18 cellular contexts compared by ENCODE assay signal in the genomic region with DNA sequence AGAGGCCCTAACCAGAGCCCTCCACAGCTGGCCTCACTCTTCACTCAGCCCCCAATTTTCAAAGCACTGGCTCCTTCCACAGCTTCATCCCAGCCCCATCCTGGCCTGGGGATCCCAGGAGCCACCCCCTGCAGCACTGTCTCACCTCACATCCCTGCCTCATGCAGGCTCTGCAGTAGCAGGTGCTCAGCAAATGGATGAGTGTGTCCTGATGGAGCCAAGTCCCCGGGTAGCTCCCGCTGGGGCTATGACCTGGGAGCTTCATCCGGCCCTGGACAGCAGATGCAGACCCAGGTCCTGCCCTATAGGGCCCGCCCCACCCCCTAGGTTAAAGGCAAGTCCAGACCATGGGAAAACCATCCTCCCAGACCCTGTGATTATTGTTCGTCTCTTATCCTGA.
"Had no signal": no experiment of that assay in that cellular context is flagged by ENCODE, and none has a peak within 500 bp of the region (broad histone marks: within the 10 kb centered on the region; RNA-seq: fewer than 3 reads in every experiment).

No MANE protein-coding gene starts in this region.

- H3K4me1 Mint-ChIP-seq: neural crest cell; stimulated activated naive B cell treated with anti-CD40 and anti-IgM and Interleukin-4, amounts not matched to agents 10 μg/mL and 1 μg/mL and 100 μg/mL, for 72 hours had no signal

- H3K27me3 ChIP-seq: pancreas, testis, tibial nerve had no signal

- H3K4me3 Mint-ChIP-seq: naive thymus-derived CD4-positive, alpha-beta T cell; neural crest cell; stimulated activated naive B cell treated with anti-CD40 and anti-IgM and Interleukin-4, amounts not matched to agents 10 μg/mL and 1 μg/mL and 100 μg/mL, for 72 hours; stimulated activated naive CD8-positive, alpha-beta T cell treated with anti-CD3 and anti-CD28 coated beads, Interleukin-15, amount 100 ng/mL, for 72 hours had no signal

- H3K4me3 ChIP-seq: coronary artery, dorsolateral prefrontal cortex, gastroesophageal sphincter, pancreas, prostate gland, testis, tibial nerve had no signal

- DNase-seq: central memory CD4-positive, alpha-beta T cell; dorsolateral prefrontal cortex; effector CD8-positive, alpha-beta T cell; glutamatergic neuron; left ventricle myocardium superior; mesendoderm; naive thymus-derived CD4-positive, alpha-beta T cell; occipital lobe; pancreas; stimulated activated naive B cell treated with anti-CD40 and anti-IgM and Interleukin-4, amounts not matched to agents 10 μg/mL and 1 μg/mL and 100 μg/mL, for 72 hours; testis had no signal

- H3K36me3 Mint-ChIP-seq: stimulated activated naive B cell treated with anti-CD40 and anti-IgM and Interleukin-4, amounts not matched to agents 10 μg/mL and 1 μg/mL and 100 μg/mL, for 72 hours had no signal

- ATAC-seq: gastroesophageal sphincter, left ventricle myocardium superior, pancreas, sciatic nerve had no signal

- H3K9me3 ChIP-seq: gastroesophageal sphincter, pancreas, prostate gland, testis, tibial nerve had no signal

- H3K4me1 ChIP-seq: gastroesophageal sphincter, pancreas, prostate gland, testis had no signal

- H3K36me3 ChIP-seq: gastroesophageal sphincter, pancreas, prostate gland, tibial nerve had no signal

- H3K9me3 Mint-ChIP-seq: neural crest cell had no signal

- H3K27ac Mint-ChIP-seq: naive thymus-derived CD4-positive, alpha-beta T cell; stimulated activated naive B cell treated with anti-CD40 and anti-IgM and Interleukin-4, amounts not matched to agents 10 μg/mL and 1 μg/mL and 100 μg/mL, for 72 hours had no signal

- H3K27ac ChIP-seq: coronary artery, dorsolateral prefrontal cortex, gastroesophageal sphincter, pancreas, prostate gland, testis, tibial nerve had no signal
